18 cellular contexts compared by ENCODE assay signal in the genomic region with DNA sequence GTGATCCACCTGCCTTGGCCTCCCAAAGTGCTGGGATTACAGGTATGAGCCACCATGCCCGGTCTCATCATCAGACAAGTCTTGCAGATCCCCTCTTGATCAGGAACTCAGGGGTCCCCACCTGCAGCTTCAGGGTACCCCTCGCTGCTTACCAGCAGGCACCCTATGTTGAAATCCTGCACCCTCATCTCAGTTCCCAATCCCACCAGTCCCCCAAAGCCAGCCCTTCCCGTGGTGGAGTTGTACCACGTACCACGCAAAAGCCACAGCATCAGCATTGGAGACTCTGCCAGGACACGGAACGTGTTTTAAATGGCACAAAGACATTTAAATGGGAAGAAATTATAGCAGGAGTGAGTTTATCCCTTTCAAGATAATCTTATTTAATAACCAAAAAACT.
DNase-seq lines count a peak whose midpoint lies in the region; ATAC-seq, FAIRE-seq and TF ChIP-seq lines count a peak whose summit lies in the region.
"Had no signal": no experiment of that assay in that cellular context is flagged by ENCODE, and none has a peak within 500 bp of the region (broad histone marks: within the 10 kb centered on the region; RNA-seq: fewer than 3 reads in every experiment).

No MANE protein-coding gene starts in this region.

- H3K4me2 ChIP-seq in DND-41 (ENCODE audit: insufficient read depth, low read length) (no peak overlapping the region), endothelial cell of umbilical vein (ENCODE audit: insufficient read depth, low read length) (no peak overlapping the region), trophoblast cell (ENCODE audit: low read length) (no peak overlapping the region)

- TF ChIP-seq POLR2A in endothelial cell of umbilical vein (IDR thresholded peaks at IDR 0.05; ENCODE audit: low read depth, low read length): no peak

- H4K91ac ChIP-seq in trophoblast cell (ENCODE audit: low read depth, low read length): no peak overlapping the region

- no peak overlapping the region for H3K23ac ChIP-seq in trophoblast cell (ENCODE audit: low read length)

- ATAC-seq in DND-41 (ENCODE audit: insufficient read depth, low read depth): no peak

- no peak overlapping the region for H4K12ac ChIP-seq in trophoblast cell (ENCODE audit: low read depth, low read length)

- DNase-seq in DND-41 (no peak), endothelial cell of umbilical vein (ENCODE audit: low read depth, low spot score) (no peak), trophoblast cell (no peak), amniotic stem cell (lab: John Stamatoyannopoulos, UW) (no peak), NCI-H526 treated with DMSO at 0.1 percent for 48 hours (lab: John Stamatoyannopoulos, UW) (no peak), head of caudate nucleus (no peak)
- DNase-seq: C1 segment of cervical spinal cord; Calu3; CD4-positive, alpha-beta memory T cell; COR-L47; DMS53; DMS79 treated with DMSO at 0.1 percent for 48 hours; GOT3; HFFc6 had no signal

- H3K9me1 ChIP-seq in endothelial cell of umbilical vein (replicated peaks; ENCODE audit: control insufficient read depth, extremely low read depth, insufficient read depth, low read length): no peaks in the 10 kb centered on the region

- no peak overlapping the region for H3K4ac ChIP-seq in trophoblast cell (ENCODE audit: low read depth, low read length)

- POLR2A ChIA-PET in endothelial cell of umbilical vein (lab: Charles Lee): no interaction called here

- H3K14ac ChIP-seq in trophoblast cell (ENCODE audit: low read length): no peak overlapping the region

- no peak overlapping the region for H2BK5ac ChIP-seq in trophoblast cell (ENCODE audit: low read depth, low read length, poor library complexity)

- H3K18ac ChIP-seq in trophoblast cell (ENCODE audit: low read length): peak overlapping the region; percentile 35

- WGBS in trophoblast cell (ENCODE audit: extremely low coverage, insufficient coverage, insufficient read length): no CpG with 5 or more reads among the region's 7 CpGs

- TF ChIP-seq CTCF in DND-41 (IDR thresholded peaks at IDR 0.05; ENCODE audit: borderline replicate concordance, extremely low read depth, low read length, poor library complexity, severe bottlenecking) (no peak), endothelial cell of umbilical vein (IDR thresholded peaks at IDR 0.05; ENCODE audit: extremely low read depth in 1 of 2, insufficient read depth in 1 of 2, low read depth in 1 of 2, low read length in 2 of 2) (no peak)

- H3K79me2 ChIP-seq in DND-41 (ENCODE audit: insufficient read depth, low read length): peaks cover 88% of the 10 kb centered on the region
- no peaks in the 10 kb centered on the region for H3K79me2 ChIP-seq in endothelial cell of umbilical vein (ENCODE audit: control insufficient read depth, insufficient read depth, low read length)
- H3K79me2 ChIP-seq in trophoblast cell (ENCODE audit: control insufficient read depth, insufficient read depth, low read length, poor library complexity): no peaks in the 10 kb centered on the region

- H2AFZ ChIP-seq in DND-41 (ENCODE audit: low read depth, low read length): no peak overlapping the region
- H2AFZ ChIP-seq in endothelial cell of umbilical vein (ENCODE audit: low read depth, low read length): no peak overlapping the region
- no peak overlapping the region for H2AFZ ChIP-seq in trophoblast cell (ENCODE audit: insufficient read depth, low read length, poor library complexity)

- H3K9me3 ChIP-seq in DND-41 (ENCODE audit: insufficient read depth, low read length, severe bottlenecking) (no peaks in the 10 kb centered on the region), endothelial cell of umbilical vein (replicated peaks; ENCODE audit: control insufficient read depth, insufficient read depth, low read length) (no peaks in the 10 kb centered on the region), trophoblast cell (ENCODE audit: insufficient read depth, low read depth, low read length) (no peaks in the 10 kb centered on the region)
- H3K9me3 ChIP-seq: HAP-1 had no signal

- FAIRE-seq in endothelial cell of umbilical vein (lab: Jason Lieb, UNC): peak; percentile 42
- FAIRE-seq: G401.6, GM12892, H54 had no signal

- no TSS peak for BruUV-seq in endothelial cell of umbilical vein (replicated peaks; lab: Mats Ljungman, UMichigan)

- dilution Hi-C loops in endothelial cell of umbilical vein (cut with MboI; ENCODE audit: extremely low pct_ligation_motif_present, low sequenced_read_pairs): no loop called here

- no peak overlapping the region for H4K8ac ChIP-seq in trophoblast cell (ENCODE audit: low read depth, low read length)

- H2AK5ac ChIP-seq in trophoblast cell (ENCODE audit: low read length): no peak overlapping the region

- H3K9ac ChIP-seq in DND-41 (ENCODE audit: low read depth, low read length) (no peak overlapping the region), endothelial cell of umbilical vein (replicated peaks; ENCODE audit: extremely low read depth, insufficient read depth, low read length) (no peak overlapping the region), trophoblast cell (ENCODE audit: low read length) (no peak overlapping the region)

- H2BK12ac ChIP-seq in trophoblast cell (ENCODE audit: low read length): no peak overlapping the region

- H2BK120ac ChIP-seq in trophoblast cell (ENCODE audit: insufficient read depth, low read length, poor library complexity): no peak overlapping the region

- H4K20me1 ChIP-seq in DND-41 (ENCODE audit: insufficient read depth, low read length) (no peaks in the 10 kb centered on the region), endothelial cell of umbilical vein (replicated peaks; ENCODE audit: control insufficient read depth, extremely low read depth, insufficient read depth, low read length) (no peaks in the 10 kb centered on the region)

- intact Hi-C loops in endothelial cell of umbilical vein (cut with micrococcal nuclease): no loop called here
- intact Hi-C loops in head of caudate nucleus (cut with DNase I): no loop called here

- no peak overlapping the region for H3K4me3 ChIP-seq in DND-41 (ENCODE audit: low read depth in 1 of 2, low read length in 2 of 2)
- no peak overlapping the region for H3K4me3 ChIP-seq in endothelial cell of umbilical vein (replicated peaks in 1 of 3; ENCODE audit: insufficient read depth in 1 of 3, low read depth in 1 of 3, low read length in 3 of 3)
- H3K4me3 ChIP-seq in trophoblast cell (ENCODE audit: low read depth, low read length): no peak overlapping the region
- H3K4me3 ChIP-seq: HAP-1 had no signal

- H3K79me1 ChIP-seq in trophoblast cell (ENCODE audit: low read length): peaks cover 1% of the 10 kb centered on the region

- H3K36me3 ChIP-seq in DND-41 (ENCODE audit: insufficient read depth, low read length): peaks cover 10% of the 10 kb centered on the region
- H3K36me3 ChIP-seq in endothelial cell of umbilical vein (ENCODE audit: control insufficient read depth in 2 of 2, extremely low read depth in 1 of 2, insufficient read depth in 2 of 2, low read length in 2 of 2): no peaks in the 10 kb centered on the region
- peaks cover 0 to 2% of the 10 kb centered on the region in 2 experiments for H3K36me3 ChIP-seq in trophoblast cell (ENCODE audit: control insufficient read depth in 1 of 2, insufficient read depth in 2 of 2, low read length in 2 of 2)
- H3K36me3 ChIP-seq: HAP-1 had no signal

- H3K27ac ChIP-seq in DND-41 (ENCODE audit: low read length) (peak overlapping the region; percentile 59; the same call in 1 of the 2 replicates), endothelial cell of umbilical vein (ENCODE audit: insufficient read depth, low read depth, low read length) (no peak overlapping the region), trophoblast cell (ENCODE audit: low read depth, low read length) (no peak overlapping the region)

- H3K27me3 ChIP-seq in DND-41 (ENCODE audit: insufficient read depth, low read length, poor library complexity) (no peaks in the 10 kb centered on the region), endothelial cell of umbilical vein (ENCODE audit: control insufficient read depth in 2 of 2, insufficient read depth in 2 of 2, low read length in 2 of 2) (no peaks in the 10 kb centered on the region), trophoblast cell (ENCODE audit: insufficient read depth, low read length) (no peaks in the 10 kb centered on the region)

- H3K4me1 ChIP-seq in DND-41 (ENCODE audit: insufficient read depth, low read length) (peaks cover 29% of the 10 kb centered on the region), endothelial cell of umbilical vein (ENCODE audit: control insufficient read depth, extremely low read depth, insufficient read depth, low read length) (no peaks in the 10 kb centered on the region), trophoblast cell (ENCODE audit: control insufficient read depth in 1 of 2, insufficient read depth in 2 of 2, low read length in 2 of 2) (peaks cover 0 to under 1% of the 10 kb centered on the region in 2 experiments)
- H3K4me1 ChIP-seq: HAP-1 had no signal

- CTCF ChIA-PET in endothelial cell of umbilical vein (lab: Charles Lee): no interaction called here

TF ChIP-seq in endothelial cell of umbilical vein, 7 proteins besides CTCF, POLR2A, EP300 and RAD21:
- no peak for TF ChIP-seq POLR2AphosphoS5 (IDR thresholded peaks at IDR 0.05; ENCODE audit: insufficient read depth, low read depth, low read length)
- TF ChIP-seq GATA2 (IDR thresholded peaks at IDR 0.05; ENCODE audit: insufficient read depth, insufficient read length, low read depth, low read length): no peak
- TF ChIP-seq MAX (IDR thresholded peaks at IDR 0.05; ENCODE audit: insufficient read depth, insufficient read length): no peak
- TF ChIP-seq EZH2 (IDR thresholded peaks at IDR 0.05; ENCODE audit: borderline replicate concordance, low read depth, low read length, severe bottlenecking): no peak
- TF ChIP-seq FOS (IDR thresholded peaks at IDR 0.05; ENCODE audit: borderline replicate concordance, insufficient read depth, low read length): no peak
- TF ChIP-seq MYC (IDR thresholded peaks at IDR 0.05; ENCODE audit: low read depth, low read length): no peak
